8 cellular contexts compared by ENCODE assay signal in genomic region chr7:34823650-34824258, GRCh38.
DNase-seq lines count a peak whose midpoint lies in the region; ATAC-seq and TF ChIP-seq lines count a peak whose summit lies in the region.

No MANE protein-coding gene starts in this region.

- ATAC-seq in GM18499 (IDR thresholded peaks at IDR 0.05; ENCODE audit: insufficient read depth, unreplicated experiment) (peak; percentile 83), HG02973 (IDR thresholded peaks at IDR 0.05; ENCODE audit: unreplicated experiment) (peak; percentile 88)

- intact Hi-C loops in thyroid gland (cut with DNase I), result no loop called here

- 56 to 62% methylated on average over 7 of the region's 7 CpGs for WGBS in thyroid gland, 2 donors

- H3K4me3 ChIP-seq in AG04450 (ENCODE audit: low read depth, low read length) (no peak overlapping the region), epithelial cell of esophagus (ENCODE audit: low read length) (no peak overlapping the region), thyroid gland (replicated peaks in 1 of 3) (no peak overlapping the region)

- H3K36me3 Mint-ChIP-seq in nephron (ENCODE audit: low read depth), result no peaks in the 10 kb centered on the region

- POLR2A ChIA-PET in AG04450 (lab: Yijun Ruan, JAX), result no interaction called here

- H3K9me3 ChIP-seq in AG04450 (ENCODE audit: control insufficient read depth, insufficient read depth, low read length), result no peaks in the 10 kb centered on the region
- H3K9me3 ChIP-seq in thyroid gland, result no peaks in the 10 kb centered on the region

- peaks cover 7% of the 10 kb centered on the region for H3K4me1 Mint-ChIP-seq in nephron

- CTCF ChIA-PET in AG04450 (lab: Charles Lee), result interaction anchor here (0.6 to 2.0 kb wide), 16 partner anchors 9 to 1796 kb away, joined by 3 to 14 read pairs (median 3); partner anchors contain the start of gene DPY19L1

- peaks cover 6% of the 10 kb centered on the region for H3K27me3 Mint-ChIP-seq in nephron (ENCODE audit: low read depth)

- peak; percentile 95 for TF ChIP-seq CTCF in AG04450 (IDR thresholded peaks at IDR 0.05; ENCODE audit: low read depth, low read length)
- peak; percentile 91 for TF ChIP-seq CTCF in epithelial cell of esophagus (IDR thresholded peaks at IDR 0.05; ENCODE audit: insufficient read depth, low read depth, low read length, missing control alignments)
- peak; percentile 73 to 94 (median 91) for TF ChIP-seq CTCF in nephron (IDR thresholded peaks at IDR 0.05; ENCODE audit: unreplicated experiment in 3 of 3)
- TF ChIP-seq CTCF in thyroid gland (IDR thresholded peaks at IDR 0.05), result peak; percentile 29 to 85 (median 61)

- H3K27ac Mint-ChIP-seq in nephron, result no peak overlapping the region

- DNase-seq in AG04450 (ENCODE audit: low read depth, low spot score) (peak; percentile 8), NCI-H345 treated with DMSO at 0.1 percent for 48 hours (lab: John Stamatoyannopoulos, UW; ENCODE audit: unreplicated experiment) (peak; percentile 28), epithelial cell of esophagus (ENCODE audit: low read depth) (peak; percentile 64), thyroid gland (peak; percentile 39 to 46)
- DNase-seq in activated CD8-positive, alpha-beta memory T cell treated with anti-CD3 and anti-CD28 coated beads for 4 hours (ENCODE audit: low read depth in 2 of 2), result peak; percentile 9 to 19

- H3K4me1 ChIP-seq in thyroid gland, result no peaks in the 10 kb centered on the region

- no peak overlapping the region for H3K4me3 Mint-ChIP-seq in nephron

- H3K27me3 ChIP-seq in AG04450 (ENCODE audit: control insufficient read depth, insufficient read depth, low read length) (no peaks in the 10 kb centered on the region), thyroid gland (no peaks in the 10 kb centered on the region)

- no peak for TF ChIP-seq POLR2A in thyroid gland (IDR thresholded peaks at IDR 0.05)

- no peaks in the 10 kb centered on the region for H3K36me3 ChIP-seq in thyroid gland

- peaks cover 3% of the 10 kb centered on the region for H3K9me3 Mint-ChIP-seq in nephron

- H3K27ac ChIP-seq in AG04450 (ENCODE audit: low read depth, low read length) (no peak overlapping the region), thyroid gland (no peak overlapping the region)

Comparison
In these comparisons a context has a peak if more than half of its experiments do, and no peak if none do; other contexts are left out.
1. DNase-seq: peak in every context shown above with its lines; median percentile 64 in epithelial cell of esophagus; 42 in thyroid gland; 28 in NCI-H345 treated with DMSO at 0.1 percent for 48 hours; 14 in activated CD8-positive, alpha-beta memory T cell treated with anti-CD3 and anti-CD28 coated beads for 4 hours; 8 in AG04450.